In genomic region chrY:14145614-14146013, GRCh38 we compare ENCODE assay signal across 20 cellular contexts.
DNase-seq lines count a peak whose midpoint lies in the region; ATAC-seq, FAIRE-seq and TF ChIP-seq lines count a peak whose summit lies in the region.
"Had no signal": no experiment of that assay in that cellular context is flagged by ENCODE, and none has a peak within 500 bp of the region (broad histone marks: within the 10 kb centered on the region; RNA-seq: fewer than 3 reads in every experiment).

No MANE protein-coding gene starts in this region.

- peak; percentile 1 for DNase-seq in Ammon's horn (ENCODE audit: low spot score)
- no peak for DNase-seq in astrocyte (ENCODE audit: low read depth)
- DNase-seq in trophoblast cell, result no peak
- DNase-seq in activated T-cell treated with anti-CD3 and anti-CD28 coated beads, Interleukin-2, amount 50 U/mL, for 1 hour, result no peak
- no peak for DNase-seq in HPDE6-E6E7 (ENCODE audit: extremely low spot score)
- no peak for DNase-seq in stimulated activated CD4-positive, alpha-beta T cell treated with anti-CD3 and anti-CD28 coated beads, Interleukin-2, amount 100 ng/mL, for 24 hours
- DNase-seq: BE2C, COR-L47, DMS153, DMS79 treated with DMSO at 0.1 percent for 48 hours, GF-D8, GOT3 had no signal

- no peak overlapping the region for H2AK5ac ChIP-seq in trophoblast cell (ENCODE audit: low read length)

- H4K8ac ChIP-seq in trophoblast cell (ENCODE audit: low read depth, low read length), result no peak overlapping the region

- H3K36me3 ChIP-seq in astrocyte (ENCODE audit: insufficient read depth, low read length) (no peaks in the 10 kb centered on the region), trophoblast cell (ENCODE audit: control insufficient read depth in 1 of 2, insufficient read depth in 2 of 2, low read length in 2 of 2) (no peaks in the 10 kb centered on the region)
- H3K36me3 ChIP-seq: BE2C, HAP-1 had no signal

- no peaks in the 10 kb centered on the region for H3K9me3 Mint-ChIP-seq in astrocyte (ENCODE audit: unreplicated experiment)

- H3K4me3 Mint-ChIP-seq in astrocyte (ENCODE audit: unreplicated experiment), result no peak overlapping the region
- H3K4me3 Mint-ChIP-seq: CD4-positive, alpha-beta memory T cell had no signal

- no peak overlapping the region for H2AFZ ChIP-seq in astrocyte (ENCODE audit: low read depth, low read length)
- H2AFZ ChIP-seq in trophoblast cell (ENCODE audit: insufficient read depth, low read length, poor library complexity), result no peak overlapping the region

- H4K91ac ChIP-seq in trophoblast cell (ENCODE audit: low read depth, low read length), result no peak overlapping the region

- peaks cover 24% of the 10 kb centered on the region for H3K4me1 Mint-ChIP-seq in astrocyte (ENCODE audit: low read depth, unreplicated experiment)

- H3K27me3 Mint-ChIP-seq in astrocyte (ENCODE audit: low read depth, unreplicated experiment), result no peaks in the 10 kb centered on the region
- H3K27me3 Mint-ChIP-seq: CD4-positive, alpha-beta memory T cell had no signal

- H3K4me3 ChIP-seq in astrocyte (ENCODE audit: insufficient read depth, low read depth, low read length) (no peak overlapping the region), trophoblast cell (ENCODE audit: low read depth, low read length) (no peak overlapping the region)
- H3K4me3 ChIP-seq: HAP-1 had no signal

- no peak overlapping the region for H2BK120ac ChIP-seq in trophoblast cell (ENCODE audit: insufficient read depth, low read length, poor library complexity)

- H3K79me1 ChIP-seq in trophoblast cell (ENCODE audit: low read length), result peaks cover 4% of the 10 kb centered on the region

- H3K18ac ChIP-seq in trophoblast cell (ENCODE audit: low read length), result no peak overlapping the region

- no peaks in the 10 kb centered on the region for H3K27me3 ChIP-seq in astrocyte (ENCODE audit: insufficient read depth, low read length)
- no peaks in the 10 kb centered on the region for H3K27me3 ChIP-seq in trophoblast cell (ENCODE audit: insufficient read depth, low read length)
- H3K27me3 ChIP-seq: BE2C had no signal

- H3K36me3 Mint-ChIP-seq in astrocyte (ENCODE audit: low read depth, unreplicated experiment), result no peaks in the 10 kb centered on the region
- H3K36me3 Mint-ChIP-seq: CD4-positive, alpha-beta memory T cell had no signal

- ATAC-seq in HG02759 (IDR thresholded peaks at IDR 0.05; ENCODE audit: unreplicated experiment), result peak; percentile 38
- ATAC-seq: HepG2 had no signal

- no peaks in the 10 kb centered on the region for H3K79me2 ChIP-seq in astrocyte (ENCODE audit: insufficient read depth, low read length)
- no peaks in the 10 kb centered on the region for H3K79me2 ChIP-seq in trophoblast cell (ENCODE audit: control insufficient read depth, insufficient read depth, low read length, poor library complexity)

- H3K14ac ChIP-seq in trophoblast cell (ENCODE audit: low read length), result no peak overlapping the region

- H3K9me3 ChIP-seq in astrocyte (ENCODE audit: insufficient read depth, low read depth, low read length) (no peaks in the 10 kb centered on the region), trophoblast cell (ENCODE audit: insufficient read depth, low read depth, low read length) (no peaks in the 10 kb centered on the region)
- H3K9me3 ChIP-seq: BE2C, HAP-1 had no signal

- H4K12ac ChIP-seq in trophoblast cell (ENCODE audit: low read depth, low read length), result no peak overlapping the region

- H3K4me2 ChIP-seq in astrocyte (ENCODE audit: low read length), result no peak overlapping the region
- no peak overlapping the region for H3K4me2 ChIP-seq in trophoblast cell (ENCODE audit: low read length)

- peak overlapping the region; percentile 24 for H3K27ac Mint-ChIP-seq in astrocyte (ENCODE audit: unreplicated experiment)
- H3K27ac Mint-ChIP-seq: CD4-positive, alpha-beta memory T cell had no signal

- no peaks in the 10 kb centered on the region for H4K20me1 ChIP-seq in astrocyte (ENCODE audit: insufficient read depth, low read length)

- no peak overlapping the region for H3K4ac ChIP-seq in trophoblast cell (ENCODE audit: low read depth, low read length)

- H3K4me1 ChIP-seq in astrocyte (ENCODE audit: insufficient read depth, low read length), result no peaks in the 10 kb centered on the region
- H3K4me1 ChIP-seq in trophoblast cell (ENCODE audit: control insufficient read depth in 1 of 2, insufficient read depth in 2 of 2, low read length in 2 of 2), result no peaks in the 10 kb centered on the region
- H3K4me1 ChIP-seq: BE2C, HAP-1 had no signal

- H3K23ac ChIP-seq in trophoblast cell (ENCODE audit: low read length), result no peak overlapping the region

- no peak overlapping the region for H2BK5ac ChIP-seq in trophoblast cell (ENCODE audit: low read depth, low read length, poor library complexity)

- no peak for TF ChIP-seq CTCF in astrocyte (IDR thresholded peaks at IDR 0.05; ENCODE audit: insufficient read depth, low read depth, low read length)

- no peak overlapping the region for H2BK12ac ChIP-seq in trophoblast cell (ENCODE audit: low read length)

- H3K9ac ChIP-seq in astrocyte (ENCODE audit: low read length), result no peak overlapping the region
- no peak overlapping the region for H3K9ac ChIP-seq in trophoblast cell (ENCODE audit: low read length)

- no peak for FAIRE-seq in astrocyte (lab: Jason Lieb, UNC)
- FAIRE-seq: D721Med, GM19239, HepG2, HTR-8/SVneo had no signal

- no peak overlapping the region for H3K27ac ChIP-seq in astrocyte (ENCODE audit: low read depth, low read length)
- peak overlapping the region; percentile 60 for H3K27ac ChIP-seq in trophoblast cell (ENCODE audit: low read depth, low read length)
- H3K27ac ChIP-seq: C4-2B had no signal
